ENCODE assay signal across 22 cellular contexts in the genomic region with DNA sequence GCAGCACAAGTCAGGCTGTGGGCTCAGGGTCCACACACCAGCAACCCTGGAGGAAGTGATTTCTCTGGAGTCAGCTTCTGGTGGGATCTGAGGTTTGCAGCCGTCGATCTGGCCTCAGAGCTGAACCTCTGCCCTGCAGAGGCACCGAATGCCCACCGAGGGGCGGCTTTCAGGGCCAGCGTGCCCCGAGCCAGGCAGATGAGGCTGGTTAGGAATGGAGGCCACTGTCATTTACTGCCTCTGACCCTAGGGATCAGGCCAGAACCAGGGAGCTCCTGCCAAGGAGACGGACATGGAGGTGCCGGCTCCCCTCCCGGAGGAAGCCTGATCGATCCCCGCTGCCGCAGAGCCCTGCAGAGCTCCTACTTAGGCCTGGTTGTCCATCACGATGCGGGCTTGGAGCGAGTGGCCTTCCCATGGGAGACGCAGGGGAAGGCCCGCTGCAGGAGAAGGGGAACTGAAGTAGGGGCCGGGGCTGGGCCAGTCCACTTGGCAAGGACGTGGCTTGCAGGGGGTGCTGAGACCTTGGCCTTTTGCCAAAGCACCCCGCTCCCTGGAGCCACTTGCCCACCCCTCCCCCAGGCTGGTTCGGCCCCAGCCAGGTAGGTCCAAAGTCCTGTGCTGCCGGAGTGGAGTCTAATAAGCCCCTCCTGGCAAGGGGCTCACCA. TPM values are rescaled to one million over a fixed set of nuclear protein-coding genes. Genes with fewer than 3 reads are reported as not detected.
"Had no signal": no experiment of that assay in that cellular context is flagged by ENCODE, and none has a peak within 500 bp of the region (broad histone marks: within the 10 kb centered on the region; RNA-seq: fewer than 3 reads in every experiment).

No MANE protein-coding gene starts in this region.

- H3K9me3 ChIP-seq: colonic mucosa, spleen, thoracic aorta, upper lobe of left lung had no signal

- H3K79me2 ChIP-seq: parathyroid adenoma had no signal

- H3K4me1 ChIP-seq: colonic mucosa, foreskin keratinocyte, parathyroid adenoma, spleen had no signal

- DNase-seq: activated B cell treated with CpG ODN at 0.5 μM for 24 hours; activated CD4-positive, alpha-beta memory T cell treated with anti-CD3 and anti-CD28 coated beads, Interleukin-2, amount 10 ng/mL, durations not matched to agents 7 days and 5 days; activated CD4-positive, alpha-beta T cell treated with anti-CD3 and anti-CD28 coated beads for 48 hours; activated CD8-positive, alpha-beta memory T cell treated with anti-CD3 and anti-CD28 coated beads, Interleukin-2, amount 10 ng/mL, durations not matched to agents 7 days and 5 days; activated naive CD4-positive, alpha-beta T cell; activated naive CD8-positive, alpha-beta T cell treated with anti-CD3 and anti-CD28 coated beads, Interleukin-2, amount 10 ng/mL, durations not matched to agents 7 days and 5 days; amygdala; central memory CD4-positive, alpha-beta T cell; colonic mucosa; foreskin keratinocyte; kidney glomerular epithelial cell; mesendoderm; naive thymus-derived CD4-positive, alpha-beta T cell; spleen; stimulated activated CD4-positive, alpha-beta T cell treated with anti-CD3 and anti-CD28 coated beads, Interleukin-4, amount 100 ng/mL, for 4 hours; stimulated activated naive B cell treated with anti-CD40 and anti-IgM and Interleukin-4, amounts not matched to agents 10 μg/mL and 1 μg/mL and 100 μg/mL, for 72 hours; T-helper 1 cell; T-helper 9 cell had no signal

- H3K36me3 ChIP-seq: colonic mucosa, spleen, thoracic aorta, upper lobe of left lung had no signal

- H2AFZ ChIP-seq: parathyroid adenoma had no signal

- H3K4me3 ChIP-seq: colonic mucosa, spleen, thoracic aorta, upper lobe of left lung had no signal

- ATAC-seq: activated CD8-positive, alpha-beta memory T cell treated with anti-CD3 and anti-CD28 coated beads, Interleukin-2, amount 10 ng/mL, durations not matched to agents 7 days and 5 days; activated T-helper 17 cell treated with anti-CD3 and anti-CD28 coated beads, Interleukin-2, amount 50 U/mL, for 72 hours; foreskin keratinocyte; naive thymus-derived CD4-positive, alpha-beta T cell; stimulated activated naive B cell treated with anti-CD40 and anti-IgM and Interleukin-4, amounts not matched to agents 10 μg/mL and 1 μg/mL and 100 μg/mL, for 72 hours had no signal

- H3K27ac ChIP-seq: colonic mucosa, foreskin keratinocyte, parathyroid adenoma, spleen, thoracic aorta, upper lobe of left lung had no signal

RNA-seq across cellular contexts. Expression of a gene that starts 19.6 kb away (rescaled TPM):
- total RNA-seq: activated B cell treated with CpG ODN at 0.5 μM for 24 hours; activated CD8-positive, alpha-beta memory T cell treated with anti-CD3 and anti-CD28 coated beads, Interleukin-2, amount 10 ng/mL, durations not matched to agents 7 days and 5 days; activated naive CD8-positive, alpha-beta T cell treated with anti-CD3 and anti-CD28 coated beads, Interleukin-2, amount 10 ng/mL, durations not matched to agents 7 days and 5 days; foreskin keratinocyte had no signal
- polyA plus RNA-seq: naive thymus-derived CD4-positive, alpha-beta T cell had no signal
